31 cellular contexts compared by ENCODE assay signal in the genomic region with DNA sequence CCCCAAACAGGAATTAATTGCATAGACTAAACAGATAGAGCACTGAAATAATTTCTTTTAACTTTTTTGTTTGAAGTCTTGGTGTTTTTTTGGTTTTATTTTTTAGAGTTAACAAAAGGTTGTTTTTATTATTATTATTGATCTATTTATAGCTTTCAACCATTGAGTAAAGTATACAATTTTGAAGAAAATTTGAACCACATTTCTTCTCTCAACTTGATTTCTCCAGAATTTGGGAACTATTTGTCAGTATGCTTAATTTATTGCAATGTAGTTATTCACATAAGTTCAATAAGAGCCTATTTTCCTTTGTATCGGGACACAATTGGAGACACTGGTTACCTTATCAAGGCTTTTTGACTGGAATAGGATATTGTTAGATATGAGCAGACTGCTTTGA.
"Had no signal": no experiment of that assay in that cellular context is flagged by ENCODE, and none has a peak within 500 bp of the region (broad histone marks: within the 10 kb centered on the region; RNA-seq: fewer than 3 reads in every experiment).

No MANE protein-coding gene starts in this region.

- H3K9me3 ChIP-seq: ascending aorta, colonic mucosa had no signal

- H3K36me3 ChIP-seq: ascending aorta, cardiac muscle cell, colonic mucosa had no signal

- H3K4me3 ChIP-seq: ascending aorta, cardiac muscle cell, colonic mucosa had no signal

- H3K4me1 ChIP-seq: ascending aorta, colonic mucosa had no signal

- H3K27ac ChIP-seq: ascending aorta, cardiac muscle cell, colonic mucosa, VCaP had no signal

- FAIRE-seq: bronchial epithelial cell, TTC549 had no signal

- DNase-seq: activated B cell treated with CpG ODN at 0.5 μM for 24 hours; activated CD4-positive, alpha-beta memory T cell treated with anti-CD3 and anti-CD28 coated beads for 36 hours; activated CD4-positive, alpha-beta T cell treated with anti-CD3 and anti-CD28 coated beads for 4 hours; activated CD4-positive, alpha-beta T cell treated with anti-CD3 and anti-CD28 coated beads, Interleukin-2, amount 10 ng/mL, durations not matched to agents 24 days and 14 days; activated CD4-positive, alpha-beta T cell treated with anti-CD3 and anti-CD28 coated beads, Interleukin-2, amount 50 U/mL, for 1 hour; activated CD4-positive, alpha-beta T cell treated with anti-CD3 and anti-CD28 coated beads, Interleukin-2, amount 50 U/mL, for 4 hours; activated CD4-positive, CD25-positive, alpha-beta regulatory T cell treated with anti-CD3 and anti-CD28 coated beads, Interleukin-2, amount 50 U/mL, for 72 hours; activated CD8-positive, alpha-beta memory T cell treated with anti-CD3 and anti-CD28 coated beads for 24 hours; activated CD8-positive, alpha-beta memory T cell treated with anti-CD3 and anti-CD28 coated beads, Interleukin-2, amount 10 ng/mL, durations not matched to agents 7 days and 5 days; activated CD8-positive, alpha-beta memory T cell treated with anti-CD3 and anti-CD28 coated beads, Interleukin-2, amount 50 U/mL, for 48 hours; activated CD8-positive, alpha-beta T cell treated with anti-CD3 and anti-CD28 coated beads, Interleukin-2, amount 10 ng/mL, durations not matched to agents 7 days and 5 days; activated effector memory CD4-positive, alpha-beta T cell treated with Interleukin-2 at 50 U/mL for 16 hours; activated gamma-delta T cell; activated naive CD4-positive, alpha-beta T cell treated with anti-CD3 and anti-CD28 coated beads, Interleukin-2, amount 10 ng/mL, durations not matched to agents 7 days and 5 days; activated naive CD4-positive, alpha-beta T cell treated with Interleukin-2 at 50 U/mL for 16 hours; activated naive CD8-positive, alpha-beta T cell treated with anti-CD3 and anti-CD28 coated beads, Interleukin-2, amount 10 ng/mL, durations not matched to agents 7 days and 5 days; activated naive CD8-positive, alpha-beta T cell treated with anti-CD3 and anti-CD28 coated beads, Interleukin-2, amount 50 U/mL, for 24 hours; activated T-cell treated with anti-CD3 and anti-CD28 coated beads, Interleukin-2, amount 50 U/mL, for 24 hours; activated T-cell treated with anti-CD3 and anti-CD28 coated beads, Interleukin-2, amount 50 U/mL, for 48 hours; amygdala; anterior cingulate cortex; caudate nucleus; cerebellar nuclear complex; colonic mucosa; T-helper 2 cell; T-helper 9 cell had no signal
